In genomic region chr3:42080452-42080872, GRCh38 we compare ENCODE assay signal across 8 cellular contexts. TPM values are rescaled to one million over a fixed set of nuclear protein-coding genes. Genes with fewer than 3 reads are reported as not detected.
DNase-seq lines count a peak whose midpoint lies in the region; ATAC-seq and TF ChIP-seq lines count a peak whose summit lies in the region.

No MANE protein-coding gene starts in this region.

- no peak for TF ChIP-seq POLR2A in gastroesophageal sphincter (IDR thresholded peaks at IDR 0.05)

- peak overlapping the region; percentile 57 to 83 (median 72) for H3K4me2 ChIP-seq in BLaER1 treated with 17β-estradiol and CSF1 and Interleukin-3, amounts not matched to agents 10 nM and 100 nM

- H3K27me3 ChIP-seq in BLaER1 treated with 17β-estradiol and CSF1 and Interleukin-3, amounts not matched to agents 10 nM and 100 nM = no peaks in the 10 kb centered on the region
- H3K27me3 ChIP-seq in gastroesophageal sphincter = no peaks in the 10 kb centered on the region

- no peak for TF ChIP-seq CTCF in gastroesophageal sphincter (IDR thresholded peaks at IDR 0.05)

- no peak overlapping the region for H3K4me3 ChIP-seq in BLaER1 treated with 17β-estradiol and CSF1 and Interleukin-3, amounts not matched to agents 10 nM and 100 nM
- no peak overlapping the region for H3K4me3 ChIP-seq in gastroesophageal sphincter

- intact Hi-C loops in activated CD4-positive, alpha-beta memory T cell treated with anti-CD3 and anti-CD28 coated beads for 36 hours (cut with micrococcal nuclease) = loop anchor here (1.0 to 10.0 kb wide), 6 partner anchors 13 to 886 kb away; partner anchors contain the start of genes CTNNB1 and ULK4

- H3K9ac ChIP-seq in BLaER1 treated with 17β-estradiol and CSF1 and Interleukin-3, amounts not matched to agents 10 nM and 100 nM = peak overlapping the region; percentile 14 to 58 (median 39); a peak in 18 of 22 replicates

- peaks cover 5% of the 10 kb centered on the region for H3K36me3 Mint-ChIP-seq in activated CD4-positive, alpha-beta memory T cell treated with anti-CD3 and anti-CD28 coated beads for 36 hours

- peak; percentile 60 for ATAC-seq in HG03064 (IDR thresholded peaks at IDR 0.05; ENCODE audit: low read depth, unreplicated experiment)
- ATAC-seq in gastroesophageal sphincter = peak; percentile 86
- no peak for ATAC-seq in HG03342 (IDR thresholded peaks at IDR 0.05; ENCODE audit: unreplicated experiment)
- no peak for ATAC-seq in GM18502 (IDR thresholded peaks at IDR 0.05; ENCODE audit: poor library complexity, unreplicated experiment)

- peaks cover 15 to 82% (median 43%) of the 10 kb centered on the region in 11 experiments; a peak in 17 of 22 replicates for H4K20me1 ChIP-seq in BLaER1 treated with 17β-estradiol and CSF1 and Interleukin-3, amounts not matched to agents 10 nM and 100 nM

- H3K9me3 ChIP-seq in BLaER1 treated with 17β-estradiol and CSF1 and Interleukin-3, amounts not matched to agents 10 nM and 100 nM (replicated peaks in 1 of 11) = peaks cover 18 to 36% (median 32%) of the 10 kb centered on the region in 11 experiments; a peak in 21 of 22 replicates
- H3K9me3 ChIP-seq in gastroesophageal sphincter = no peaks in the 10 kb centered on the region

- H3K4me3 Mint-ChIP-seq in activated CD4-positive, alpha-beta memory T cell treated with anti-CD3 and anti-CD28 coated beads for 36 hours = no peak overlapping the region

- H3K4me1 ChIP-seq in BLaER1 treated with 17β-estradiol and CSF1 and Interleukin-3, amounts not matched to agents 10 nM and 100 nM = peaks cover 40 to 52% (median 47%) of the 10 kb centered on the region in 10 experiments
- H3K4me1 ChIP-seq in gastroesophageal sphincter = peaks cover 17 to 80% (median 32%) of the 10 kb centered on the region in 3 donors

- H3K27ac Mint-ChIP-seq in activated CD4-positive, alpha-beta memory T cell treated with anti-CD3 and anti-CD28 coated beads for 36 hours = peak overlapping the region; percentile 80

- POLR2A ChIA-PET in activated CD4-positive, alpha-beta memory T cell treated with anti-CD3 and anti-CD28 coated beads for 36 hours (lab: Charles Lee) = interaction anchor here (0.7 to 1.3 kb wide), 3 partner anchors 11 to 66 kb away, joined by 3 to 4 read pairs (median 3); partner anchors contain the start of gene TRAK1

- peak; percentile 51 for DNase-seq in activated CD4-positive, alpha-beta memory T cell treated with anti-CD3 and anti-CD28 coated beads for 36 hours
- DNase-seq in pons (ENCODE audit: low spot score) = peak; percentile 95
- no peak for DNase-seq in NCI-H446 treated with DMSO at 0.1 percent for 48 hours (lab: John Stamatoyannopoulos, UW)

- peaks cover 59% of the 10 kb centered on the region for H3K4me1 Mint-ChIP-seq in activated CD4-positive, alpha-beta memory T cell treated with anti-CD3 and anti-CD28 coated beads for 36 hours (ENCODE audit: low read depth)

- H3K27me3 Mint-ChIP-seq in activated CD4-positive, alpha-beta memory T cell treated with anti-CD3 and anti-CD28 coated beads for 36 hours = no peaks in the 10 kb centered on the region

- H3K27ac ChIP-seq in BLaER1 treated with 17β-estradiol and CSF1 and Interleukin-3, amounts not matched to agents 10 nM and 100 nM = peak overlapping the region in 10 of 11 experiments; percentile 26 to 65 (median 55); a peak in 20 of 22 replicates
- peak overlapping the region; percentile 58 to 86 (median 82) for H3K27ac ChIP-seq in gastroesophageal sphincter

- peaks cover 0 to 26% (median 11%) of the 10 kb centered on the region in 11 experiments; a peak in 13 of 22 replicates for H3K36me3 ChIP-seq in BLaER1 treated with 17β-estradiol and CSF1 and Interleukin-3, amounts not matched to agents 10 nM and 100 nM
- no peaks in the 10 kb centered on the region for H3K36me3 ChIP-seq in gastroesophageal sphincter

- WGBS in gastroesophageal sphincter (ENCODE audit: low coverage in 1 of 2), 2 donors = 30 to 70% methylated on average over 1 of the region's 1 CpG

- peaks cover 7% of the 10 kb centered on the region for H3K9me3 Mint-ChIP-seq in activated CD4-positive, alpha-beta memory T cell treated with anti-CD3 and anti-CD28 coated beads for 36 hours

- CTCF ChIA-PET in activated CD4-positive, alpha-beta memory T cell treated with anti-CD3 and anti-CD28 coated beads for 36 hours (lab: Charles Lee) = interaction anchor here (0.5 to 3.3 kb wide), 2 partner anchors 17 to 19 kb away, joined by 3 to 16 read pairs; no protein-coding TSS in a partner anchor

- no peak for TF ChIP-seq EP300 in gastroesophageal sphincter (IDR thresholded peaks at IDR 0.05)

RNA-seq across cellular contexts. Expression of gene TRAK1, which starts 10.7 kb away (rescaled TPM):
- total RNA-seq in activated CD4-positive, alpha-beta memory T cell treated with anti-CD3 and anti-CD28 coated beads for 36 hours = 10 to 100 TPM; 19.0 to 19.3 TPM
- total RNA-seq in gastroesophageal sphincter = 10 to 100 TPM; 37.4 to 89.5 (median 53.0) TPM

Comparison
In these comparisons a context has a peak if more than half of its experiments do, and no peak if none do; other contexts are left out.
1. ATAC-seq: peak in HG03064 (single experiment) and gastroesophageal sphincter (single experiment); none in HG03342 (single experiment) and GM18502 (single experiment).